In the genomic region with DNA sequence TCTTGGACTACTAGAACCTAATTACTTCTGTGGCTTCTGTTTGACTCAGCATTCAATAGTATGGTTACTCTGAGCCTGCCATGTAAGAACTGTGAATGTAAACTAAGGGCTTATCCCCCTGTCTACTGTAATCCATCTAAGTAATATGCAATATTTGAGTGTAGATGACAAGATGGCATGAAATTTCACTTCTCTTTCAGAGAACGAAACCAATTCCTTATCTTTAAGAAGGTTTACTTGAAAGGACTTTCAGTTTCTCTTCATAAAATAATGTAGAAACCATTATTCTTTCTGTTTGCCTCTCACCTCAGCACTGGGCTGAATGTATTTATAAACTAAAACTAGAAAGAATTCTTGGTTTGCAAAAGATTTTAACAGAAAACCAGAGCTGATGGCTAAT, we compare ENCODE assay signal across 9 cellular contexts.
DNase-seq lines count a peak whose midpoint lies in the region; ATAC-seq and TF ChIP-seq lines count a peak whose summit lies in the region.
"Had no signal": no experiment of that assay in that cellular context is flagged by ENCODE, and none has a peak within 500 bp of the region (broad histone marks: within the 10 kb centered on the region; RNA-seq: fewer than 3 reads in every experiment).

No MANE protein-coding gene starts in this region.

- no peak overlapping the region for H2BK12ac ChIP-seq in neuronal stem cell (ENCODE audit: low read length)

- H4K8ac ChIP-seq in neuronal stem cell (ENCODE audit: low read depth, low read length), result no peak overlapping the region

- no peak overlapping the region for H2BK120ac ChIP-seq in neuronal stem cell (ENCODE audit: low read depth, low read length)

- no peak overlapping the region for H3K14ac ChIP-seq in neuronal stem cell (ENCODE audit: low read length)

- DNase-seq in KG1 (lab: John Stamatoyannopoulos, UW) (peak; percentile 6), neuronal stem cell (ENCODE audit: low spot score) (no peak), NCI-H1048 (lab: John Stamatoyannopoulos, UW) (no peak), HPDE6-E6E7 (ENCODE audit: extremely low spot score) (no peak), mesenteric fat pad (ENCODE audit: low spot score) (no peak)

- TF ChIP-seq EP300 in gastroesophageal sphincter (IDR thresholded peaks at IDR 0.05), result no peak

- no peak overlapping the region for H3K4ac ChIP-seq in neuronal stem cell (ENCODE audit: low read length)

- no peak overlapping the region for H2BK15ac ChIP-seq in neuronal stem cell (ENCODE audit: low read length)

- no peaks in the 10 kb centered on the region for H3K9me3 ChIP-seq in gastroesophageal sphincter
- H3K9me3 ChIP-seq in neuronal stem cell (replicated peaks in 1 of 2; ENCODE audit: control insufficient read depth in 2 of 2, insufficient read depth in 1 of 2, low read depth in 1 of 2, low read length in 2 of 2), result no peaks in the 10 kb centered on the region

- H3K4me1 ChIP-seq in gastroesophageal sphincter, result peaks cover 0 to 31% (median 9%) of the 10 kb centered on the region in 3 donors
- H3K4me1 ChIP-seq in neuronal stem cell (ENCODE audit: control insufficient read depth in 2 of 2, insufficient read depth in 1 of 2, low read depth in 1 of 2, low read length in 2 of 2), result no peaks in the 10 kb centered on the region

- no peaks in the 10 kb centered on the region for H3K79me1 ChIP-seq in neuronal stem cell (ENCODE audit: low read depth, low read length)

- WGBS in gastroesophageal sphincter (ENCODE audit: low coverage in 1 of 2), 2 donors, result 11 to 26% methylated on average over 1 of the region's 1 CpG
- no CpG with 5 or more reads among the region's 1 CpG for WGBS in neuronal stem cell (ENCODE audit: extremely low coverage in 2 of 2, insufficient read length in 2 of 2, insufficient replicate concordance in 1 of 2), 2 donors

- H3K27me3 ChIP-seq in gastroesophageal sphincter, result no peaks in the 10 kb centered on the region
- H3K27me3 ChIP-seq in neuronal stem cell (ENCODE audit: control insufficient read depth in 3 of 3, insufficient read depth in 3 of 3, low read depth in 1 of 3, low read length in 3 of 3), result no peaks in the 10 kb centered on the region

- no peak for TF ChIP-seq POLR2A in gastroesophageal sphincter (IDR thresholded peaks at IDR 0.05)

- H3K4me3 ChIP-seq in gastroesophageal sphincter, result peak overlapping the region in 1 of 2 donors; percentile 18
- H3K4me3 ChIP-seq in neuronal stem cell (ENCODE audit: low read length in 2 of 2), result no peak overlapping the region

- no peak overlapping the region for H3K9ac ChIP-seq in neuronal stem cell (ENCODE audit: low read depth, low read length, poor library complexity)

- H3K23ac ChIP-seq in neuronal stem cell (ENCODE audit: low read depth, low read length, poor library complexity), result no peak overlapping the region

- no peak overlapping the region for H3K4me2 ChIP-seq in neuronal stem cell (ENCODE audit: insufficient read depth, low read length, poor library complexity, severe bottlenecking)

- H2BK5ac ChIP-seq in neuronal stem cell (ENCODE audit: low read length), result no peak overlapping the region

- H2AFZ ChIP-seq in neuronal stem cell (ENCODE audit: low read length), result no peak overlapping the region

- no peak for TF ChIP-seq CTCF in gastroesophageal sphincter (IDR thresholded peaks at IDR 0.05)

- no peak overlapping the region for H2AK5ac ChIP-seq in neuronal stem cell (ENCODE audit: low read depth, low read length)

- H3K36me3 ChIP-seq in gastroesophageal sphincter (no peaks in the 10 kb centered on the region), neuronal stem cell (replicated peaks in 1 of 2; ENCODE audit: control insufficient read depth in 2 of 2, insufficient read depth in 2 of 2, low read length in 2 of 2) (no peaks in the 10 kb centered on the region)

- no peak overlapping the region for H3K18ac ChIP-seq in neuronal stem cell (ENCODE audit: low read length)

- H4K91ac ChIP-seq in neuronal stem cell (ENCODE audit: low read depth, low read length, poor library complexity), result no peak overlapping the region

- ATAC-seq in GM18502 (IDR thresholded peaks at IDR 0.05; ENCODE audit: poor library complexity, unreplicated experiment), result peak; percentile 87
- ATAC-seq in GM21723 (IDR thresholded peaks at IDR 0.05; ENCODE audit: unreplicated experiment), result peak; percentile 94
- no peak for ATAC-seq in gastroesophageal sphincter
- ATAC-seq: HCT116 had no signal

- H3K27ac ChIP-seq in gastroesophageal sphincter (peak overlapping the region; percentile 22 to 54 (median 33)), neuronal stem cell (replicated peaks; ENCODE audit: low read length) (no peak overlapping the region)
